Comparison of ENCODE assay signal across 8 cellular contexts in the genomic region with DNA sequence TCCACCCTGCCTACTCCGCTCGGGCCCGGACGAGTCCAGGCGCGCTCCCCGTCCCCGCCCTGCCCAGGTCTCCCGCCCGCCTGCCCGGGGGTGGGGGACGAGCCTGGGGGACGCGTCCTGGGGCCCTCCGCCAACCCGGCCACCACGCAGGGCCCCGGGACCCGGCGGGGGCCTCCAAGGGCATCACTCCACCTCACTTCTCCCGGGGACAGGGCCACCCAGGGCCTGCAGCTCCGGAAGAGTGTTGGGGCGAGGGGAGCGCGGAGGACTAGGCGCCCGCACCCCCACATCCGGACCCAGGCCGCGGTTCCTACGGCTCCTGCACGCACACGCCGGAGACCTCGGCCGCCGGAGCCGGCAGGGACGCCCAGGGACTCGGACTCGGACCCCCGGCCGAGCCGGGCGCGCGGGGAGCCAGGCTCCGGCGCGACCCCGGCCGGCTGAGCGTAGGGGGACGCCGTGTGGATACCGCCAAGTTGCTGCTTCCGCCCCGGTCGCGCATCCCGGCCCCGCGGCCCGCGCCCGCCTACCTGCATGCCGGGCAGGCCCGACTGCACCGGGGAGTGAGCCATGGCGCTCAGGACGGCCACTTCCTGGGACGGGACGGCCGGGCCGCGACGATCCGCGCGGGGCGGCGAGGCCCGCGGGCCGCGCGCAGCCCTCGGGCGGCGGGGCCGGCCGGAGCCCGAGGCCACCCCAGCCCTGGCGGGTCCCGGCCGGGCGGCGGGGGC. TPM values are rescaled to one million over a fixed set of nuclear protein-coding genes. Genes with fewer than 3 reads are reported as not detected.
DNase-seq lines count a peak whose midpoint lies in the region; TF ChIP-seq lines count a peak whose summit lies in the region.

No MANE protein-coding gene starts in this region.

- peak overlapping the region; percentile 66; the same call in 1 of the 2 replicates for H3K4me2 ChIP-seq in MM.1S (ENCODE audit: low read depth, low read length)
- H3K4me2 ChIP-seq in neural progenitor cell = peak overlapping the region; percentile 84

- H3K79me2 ChIP-seq in MM.1S (ENCODE audit: low read length) (peaks cover 58% of the 10 kb centered on the region), neural progenitor cell (ENCODE audit: low read depth) (peaks cover 56% of the 10 kb centered on the region)

- H3K4me3 Mint-ChIP-seq in neural progenitor cell = peak overlapping the region; percentile 97

- peak overlapping the region; percentile 62; the same call in 1 of the 2 replicates for H2AFZ ChIP-seq in MM.1S (ENCODE audit: low read length)
- H2AFZ ChIP-seq in neural progenitor cell (replicated peaks) = no peak overlapping the region

- H3K27ac ChIP-seq in MM.1S (ENCODE audit: low read length) = peak overlapping the region; percentile 11; the same call in 1 of the 2 replicates
- H3K27ac ChIP-seq in neural progenitor cell = peak overlapping the region; percentile 82

- no peaks in the 10 kb centered on the region for H3K9me2 ChIP-seq in MM.1S (replicated peaks; ENCODE audit: insufficient read depth, low read length)

- H3K9ac ChIP-seq in MM.1S (ENCODE audit: low read length) = peak overlapping the region; percentile 85
- H3K9ac ChIP-seq in neural progenitor cell = peak overlapping the region; percentile 93

- H3K4me3 ChIP-seq in GM12875 (ENCODE audit: low read depth, low read length) (peak overlapping the region; percentile 82), H7 (ENCODE audit: insufficient read depth, low read depth, low read length) (peak overlapping the region; percentile 86), MM.1S (ENCODE audit: low read length) (peak overlapping the region; percentile 80), fibroblast of mammary gland (ENCODE audit: control insufficient read depth, low read depth, low read length) (peak overlapping the region; percentile 81), neural progenitor cell (peak overlapping the region; percentile 66)

- H3K4me1 ChIP-seq in MM.1S (ENCODE audit: low read length) (peaks cover 33% of the 10 kb centered on the region), neural progenitor cell (peaks cover 49% of the 10 kb centered on the region)

- peaks cover 4% of the 10 kb centered on the region for H3K9me3 Mint-ChIP-seq in neural progenitor cell

- peaks cover 20% of the 10 kb centered on the region for H3K36me3 Mint-ChIP-seq in neural progenitor cell

- H4K20me1 ChIP-seq in MM.1S (ENCODE audit: insufficient read depth, low read length) (peaks cover 15% of the 10 kb centered on the region), neural progenitor cell (ENCODE audit: low read depth) (peaks cover 51% of the 10 kb centered on the region)

- peak; percentile 78 for DNase-seq in H7
- peak; percentile 45 for DNase-seq in MM.1S
- DNase-seq in activated T-helper 1 cell treated with Interleukin-2 at 50 U/mL for 16 hours (ENCODE audit: low read depth) = peak; percentile 41
- no peak for DNase-seq in fibroblast of mammary gland (ENCODE audit: low read depth)
- DNase-seq in neural progenitor cell (ENCODE audit: low spot score) = peak; percentile 62
- DNase-seq in hippocampal formation (lab: John Stamatoyannopoulos, UW) = no peak
- no peak for DNase-seq in NCI-H446 treated with DMSO at 0.1 percent for 48 hours (lab: John Stamatoyannopoulos, UW)

- H3K27me3 ChIP-seq in H7 (ENCODE audit: control insufficient read depth, insufficient read depth, low read length) (no peaks in the 10 kb centered on the region), MM.1S (replicated peaks; ENCODE audit: insufficient read depth, low read length) (no peaks in the 10 kb centered on the region), neural progenitor cell (no peaks in the 10 kb centered on the region)

- H3F3A ChIP-seq in MM.1S (ENCODE audit: insufficient read depth, low read length) = peaks cover 26% of the 10 kb centered on the region
- H3F3A ChIP-seq in neural progenitor cell (ENCODE audit: low read depth) = peaks cover 20% of the 10 kb centered on the region

- no peaks in the 10 kb centered on the region for H3K9me3 ChIP-seq in MM.1S (replicated peaks; ENCODE audit: insufficient read depth, low read length)
- H3K9me3 ChIP-seq in neural progenitor cell (ENCODE audit: low read depth) = no peaks in the 10 kb centered on the region

- peaks cover 63% of the 10 kb centered on the region for H3K4me1 Mint-ChIP-seq in neural progenitor cell

- H3K27ac Mint-ChIP-seq in neural progenitor cell = no peak overlapping the region

- TF ChIP-seq CTCF in GM12875 (IDR thresholded peaks at IDR 0.05; ENCODE audit: borderline replicate concordance, insufficient read depth, low read depth, low read length) (no peak), MM.1S (IDR thresholded peaks at IDR 0.05; ENCODE audit: low read length) (no peak), fibroblast of mammary gland (conservative IDR thresholded peaks at IDR 0.05; ENCODE audit: control insufficient read depth, insufficient read depth, low read depth, low read length) (no peak), neural progenitor cell (IDR thresholded peaks at IDR 0.05) (no peak)

- H3K36me3 ChIP-seq in H7 (replicated peaks; ENCODE audit: control insufficient read depth, insufficient read depth, low read length) = no peaks in the 10 kb centered on the region
- no peaks in the 10 kb centered on the region for H3K36me3 ChIP-seq in MM.1S (replicated peaks; ENCODE audit: insufficient read depth, low read length)
- no peaks in the 10 kb centered on the region for H3K36me3 ChIP-seq in neural progenitor cell

- H3K27me3 Mint-ChIP-seq in neural progenitor cell (ENCODE audit: insufficient read depth, low read depth) = no peaks in the 10 kb centered on the region

RNA-seq across cellular contexts. Expression of gene STK24, which starts 0.5 kb away (rescaled TPM):
- total RNA-seq in H7 (2014; rRNA removed; shearing (Covaris generic)) = 107 and 131 TPM in 2 replicates
- total RNA-seq in neural progenitor cell (ENCODE audit: low replicate concordance) = 144 and 330 TPM in 2 replicates

Comparison
In these comparisons a context has a peak if more than half of its experiments do, and no peak if none do; other contexts are left out.
1. DNase-seq: peak in H7 (single experiment), MM.1S (single experiment), activated T-helper 1 cell treated with Interleukin-2 at 50 U/mL for 16 hours (single experiment) and neural progenitor cell (single experiment); none in fibroblast of mammary gland (single experiment), hippocampal formation (0 of 2) and NCI-H446 treated with DMSO at 0.1 percent for 48 hours (single experiment).
2. Peak in every context shown above with its lines, with median percentiles within 50 percentile points of each other: H3K4me3 ChIP-seq.